ENCODE assay signal across 8 cellular contexts in the genomic region with DNA sequence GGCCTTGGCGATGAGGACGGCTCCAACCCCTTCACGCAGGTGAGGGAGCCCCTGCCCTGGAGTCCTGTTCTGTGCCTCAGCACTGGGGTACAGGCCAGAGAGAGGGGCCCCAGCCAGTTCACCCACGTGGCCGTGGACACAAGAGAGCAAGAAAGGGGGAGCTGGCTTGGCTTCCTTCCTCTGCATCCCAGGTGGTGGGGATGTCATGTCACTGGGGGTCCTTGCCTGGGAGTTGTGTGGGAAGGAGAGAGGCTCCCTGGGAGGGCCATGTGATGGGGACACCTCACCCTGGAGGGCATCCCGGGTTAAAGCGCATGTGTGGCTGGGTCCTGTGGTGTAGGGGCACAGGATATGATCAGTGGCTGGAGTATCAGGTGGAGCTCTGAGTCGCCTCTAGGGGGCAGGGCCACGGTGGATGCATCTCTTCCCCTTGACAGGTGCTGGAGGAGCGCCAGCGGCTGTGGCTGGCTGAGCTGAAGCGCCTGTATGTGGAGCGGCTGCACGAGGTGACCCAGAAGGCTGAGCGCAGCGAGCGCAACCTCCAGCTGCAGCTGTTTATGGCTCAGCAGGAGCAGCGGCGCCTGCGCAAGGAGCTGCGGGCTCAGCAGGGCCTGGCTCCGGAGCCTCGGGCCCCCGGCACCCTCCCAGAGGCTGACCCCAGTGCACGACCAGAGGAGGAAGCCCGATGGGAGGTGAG. TPM values are rescaled to one million over a fixed set of nuclear protein-coding genes. Genes with fewer than 3 reads are reported as not detected.
DNase-seq lines count a peak whose midpoint lies in the region; ATAC-seq and TF ChIP-seq lines count a peak whose summit lies in the region.

No MANE protein-coding gene starts in this region.

- intact Hi-C loops in psoas muscle (cut with DNase I): no loop called here

- H3K36me3 ChIP-seq in Peyer's patch: no peaks in the 10 kb centered on the region
- H3K36me3 ChIP-seq in psoas muscle (ENCODE audit: insufficient read depth in 1 of 2, low read depth in 1 of 2): no peaks in the 10 kb centered on the region

- H3K4me3 ChIP-seq in Peyer's patch (peak overlapping the region in 3 of 4 donors; percentile 42 to 44 (median 43)), foreskin fibroblast (ENCODE audit: low read depth in 1 of 2, low read length in 2 of 2) (peak overlapping the region in 1 of 2 donors; percentile 8), psoas muscle (peak overlapping the region; percentile 65)

- WGBS in psoas muscle, 3 donors: 7 to 18% (median 7%) methylated on average over 21 to 26 of the region's 26 CpGs

- ATAC-seq in GM21737 (IDR thresholded peaks at IDR 0.05; ENCODE audit: unreplicated experiment) (peak; percentile 70), psoas muscle (peak; percentile 94 to 96 (median 94))

- peak; percentile 39 to 74 (median 61) for TF ChIP-seq CTCF in Peyer's patch (IDR thresholded peaks at IDR 0.05)
- peak; percentile 37 for TF ChIP-seq CTCF in foreskin fibroblast (IDR thresholded peaks at IDR 0.05; ENCODE audit: low read depth, low read length)
- peak; percentile 56 for TF ChIP-seq CTCF in psoas muscle (IDR thresholded peaks at IDR 0.05)

- H3K9me3 ChIP-seq in Peyer's patch (no peaks in the 10 kb centered on the region), psoas muscle (no peaks in the 10 kb centered on the region)

- no peak for TF ChIP-seq POLR2A in Peyer's patch (IDR thresholded peaks at IDR 0.05)

- peaks cover 0 to 53% (median 22%) of the 10 kb centered on the region in 4 donors for H3K4me1 ChIP-seq in Peyer's patch
- H3K4me1 ChIP-seq in psoas muscle: peaks cover 46% of the 10 kb centered on the region

- H3K27ac ChIP-seq in Peyer's patch (peak overlapping the region in 1 of 4 donors; percentile 66), psoas muscle (peak overlapping the region; percentile 71)

- DNase-seq in ELR (ENCODE audit: low read depth) (peak; percentile 59), KG1 (lab: John Stamatoyannopoulos, UW) (peak; percentile 65), Peyer's patch (peak; percentile 90 to 97 (median 94)), foreskin fibroblast (peak; percentile 26 to 54), psoas muscle (peak; percentile 90 to 98), epidermal melanocyte (ENCODE audit: insufficient read length, low spot score) (no peak)
- peak; percentile 81 to 87 for DNase-seq in activated T-cell treated with anti-CD3 and anti-CD28 coated beads, Interleukin-2, amount 50 U/mL, for 48 hours

- H3K27me3 ChIP-seq in Peyer's patch (no peaks in the 10 kb centered on the region), psoas muscle (ENCODE audit: insufficient read depth in 3 of 3, low read length in 2 of 3) (peaks cover 0 to 9% (median 0%) of the 10 kb centered on the region in 3 donors)

RNA-seq across cellular contexts. Expression of gene N4BP3, which starts 7.5 kb away (rescaled TPM):
- 1 to 10 TPM in 2 of 4 donors, under 1 TPM in 2; 0.53 to 2.5 (median 1.1) TPM for total RNA-seq in Peyer's patch
- total RNA-seq in psoas muscle: 1 to 10 TPM; 1.6 to 3.7 (median 3.2) TPM
- 1 to 10 TPM; 2.2 to 4.0 (median 2.3) TPM for polyA plus RNA-seq in psoas muscle

RNA-seq across cellular contexts. Expression of gene RMND5B, which starts 10.0 kb away (rescaled TPM):
- 10 to 100 TPM; 35.9 to 59.4 (median 51.7) TPM for total RNA-seq in Peyer's patch
- total RNA-seq in psoas muscle: 10 to 100 TPM; 48.0 to 54.9 (median 50.8) TPM
- polyA plus RNA-seq in psoas muscle: 10 to 100 TPM; 43.5 to 80.2 (median 55.9) TPM

RNA-seq across cellular contexts. Expression of gene NHP2, which starts 32.9 kb away (rescaled TPM):
- 10 to 100 TPM; 49.5 to 75.9 (median 62.0) TPM for total RNA-seq in Peyer's patch
- total RNA-seq in psoas muscle: 100 to 1,000 TPM in 2 of 4 donors, 10 to 100 TPM in 2; 86.9 to 131 (median 96.0) TPM
- polyA plus RNA-seq in psoas muscle: 100 to 1,000 TPM; 132 to 301 (median 147) TPM
